In the genomic region with DNA sequence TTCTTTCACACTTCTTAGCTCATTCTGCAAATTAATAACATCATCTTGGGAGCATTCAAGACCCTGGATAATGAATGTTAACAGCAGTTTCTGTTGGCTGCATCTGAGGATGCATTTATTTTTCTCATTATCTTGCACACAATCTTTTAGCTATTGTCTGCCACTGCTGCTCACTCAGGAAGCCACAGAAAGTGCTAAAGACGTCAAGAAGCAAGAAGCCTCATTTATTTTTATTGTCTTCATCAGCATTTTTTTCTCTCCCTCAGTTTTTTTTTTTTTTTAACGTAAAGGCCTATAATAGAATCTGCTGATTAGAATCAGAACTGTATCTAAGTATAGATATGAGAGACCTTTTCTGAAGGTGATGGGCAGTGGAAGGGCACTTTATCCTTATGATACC, we compare ENCODE assay signal across 22 cellular contexts.
"Had no signal": no experiment of that assay in that cellular context is flagged by ENCODE, and none has a peak within 500 bp of the region (broad histone marks: within the 10 kb centered on the region; RNA-seq: fewer than 3 reads in every experiment).

No MANE protein-coding gene starts in this region.

- FAIRE-seq: frontal cortex had no signal

- H3K4me3 ChIP-seq: lower lobe of right lung, neural progenitor cell, right atrium auricular region, sigmoid colon, stomach, thyroid gland, vagina had no signal

- H3K79me2 ChIP-seq: parathyroid adenoma had no signal

- ATAC-seq: left colon; left ventricle myocardium superior; lower lobe of right lung; natural killer cell treated with Interleukin-12 subunit alpha and Interleukin-12 subunit beta and Interleukin-15 and Interleukin-18, amount 100 ng/mL, for 72 hours; stimulated activated effector memory CD8-positive, alpha-beta T cell treated with anti-CD3 and anti-CD28 coated beads, Interleukin-12 subunit alpha, Interleukin-12 subunit beta, amount 100 ng/mL, for 72 hours had no signal

- H3K9me3 ChIP-seq: lower lobe of right lung, right atrium auricular region, sigmoid colon, stomach, thyroid gland, vagina had no signal

- H3K9ac ChIP-seq: neural progenitor cell, parathyroid adenoma had no signal

- DNase-seq: cortex of kidney; hypothalamus; immature natural killer cell; islet precursor cell; kidney glomerular epithelial cell; left colon; left ventricle myocardium superior; lower lobe of right lung; sigmoid colon; stimulated activated CD4-positive, alpha-beta T cell treated with anti-CD3 and anti-CD28 coated beads, Interleukin-2, amount 100 ng/mL, for 24 hours; stimulated activated CD4-positive, alpha-beta T cell treated with anti-CD3 and anti-CD28 coated beads, Interleukin-4, amount 100 ng/mL, for 24 hours; stimulated activated naive CD4-positive, alpha-beta T cell treated with Interleukin-2 at 50 U/mL for 16 hours; stomach; thyroid gland; trophoblast cell had no signal

- H3K36me3 ChIP-seq: lower lobe of right lung, neural progenitor cell, right atrium auricular region, sigmoid colon, stomach, thyroid gland, vagina had no signal

- H3K4me1 ChIP-seq: lower lobe of right lung, neural progenitor cell, parathyroid adenoma, right atrium auricular region, sigmoid colon, stomach, thyroid gland, vagina had no signal

- H3K27ac ChIP-seq: lower lobe of right lung, neural progenitor cell, parathyroid adenoma, right atrium auricular region, sigmoid colon, stomach, thyroid gland, vagina had no signal

- H3K4me2 ChIP-seq: neural progenitor cell had no signal

- H3K27me3 ChIP-seq: neural progenitor cell, right atrium auricular region, sigmoid colon, stomach, thyroid gland, vagina had no signal

- H2AFZ ChIP-seq: neural progenitor cell, parathyroid adenoma had no signal
